In genomic region chr20:35111141-35111888, GRCh38 we compare ENCODE assay signal across 14 cellular contexts. TPM values are rescaled to one million over a fixed set of nuclear protein-coding genes. Genes with fewer than 3 reads are reported as not detected.
DNase-seq lines count a peak whose midpoint lies in the region; ATAC-seq and TF ChIP-seq lines count a peak whose summit lies in the region.
"Had no signal": no experiment of that assay in that cellular context is flagged by ENCODE, and none has a peak within 500 bp of the region (broad histone marks: within the 10 kb centered on the region; RNA-seq: fewer than 3 reads in every experiment).

No MANE protein-coding gene starts in this region.

- no peak overlapping the region for H3K27ac ChIP-seq in SJCRH30

- DNase-seq in activated naive CD8-positive, alpha-beta T cell treated with anti-CD3 and anti-CD28 coated beads, Interleukin-2, amount 50 U/mL, for 24 hours, result no peak
- DNase-seq in RPMI7951 (ENCODE audit: low read depth) (peak; percentile 74), epithelial cell of proximal tubule (ENCODE audit: low read depth) (peak; percentile 52), NCI-H1436 treated with DMSO at 0.1 percent for 48 hours (lab: John Stamatoyannopoulos, UW) (no peak), SJCRH30 (no peak)
- DNase-seq: activated T-cell treated with anti-CD3 and anti-CD28 coated beads, Interleukin-2, amount 50 U/mL, for 48 hours; C1 segment of cervical spinal cord; cortex of kidney; MM.1S; NCI-H526 treated with DMSO at 0.1 percent for 48 hours had no signal

- no peak overlapping the region for H3K9ac ChIP-seq in skeletal muscle satellite cell (ENCODE audit: low read depth, low read length)

- no peaks in the 10 kb centered on the region for H3K9me3 Mint-ChIP-seq in activated naive CD8-positive, alpha-beta T cell (ENCODE audit: low read depth)
- H3K9me3 Mint-ChIP-seq in activated naive CD8-positive, alpha-beta T cell treated with anti-CD3 and anti-CD28 coated beads, Interleukin-2, amount 50 U/mL, for 24 hours, result no peaks in the 10 kb centered on the region
- H3K9me3 Mint-ChIP-seq: T-helper 2 cell treated with Interferon-gamma antibody and Interleukin-4, amounts not matched to agents 5 μg/mL and 100 μg/mL, for 36 hours had no signal

- ATAC-seq in activated naive CD8-positive, alpha-beta T cell treated with anti-CD3 and anti-CD28 coated beads, Interleukin-2, amount 50 U/mL, for 24 hours, result no peak
- no peak for ATAC-seq in HG03175 (IDR thresholded peaks at IDR 0.05; ENCODE audit: unreplicated experiment)

- no peak for TF ChIP-seq CTCF in epithelial cell of proximal tubule (conservative IDR thresholded peaks at IDR 0.05; ENCODE audit: low read depth, low read length)

- no peaks in the 10 kb centered on the region for H3K9me3 ChIP-seq in skeletal muscle satellite cell (replicated peaks; ENCODE audit: low read length)
- no peaks in the 10 kb centered on the region for H3K9me3 ChIP-seq in SJCRH30 (replicated peaks)

- no peaks in the 10 kb centered on the region for H3K4me1 Mint-ChIP-seq in activated naive CD8-positive, alpha-beta T cell (ENCODE audit: low read depth)
- no peaks in the 10 kb centered on the region for H3K4me1 Mint-ChIP-seq in activated naive CD8-positive, alpha-beta T cell treated with anti-CD3 and anti-CD28 coated beads, Interleukin-2, amount 50 U/mL, for 24 hours

- H3K4me2 ChIP-seq in skeletal muscle satellite cell (ENCODE audit: low read length), result peak overlapping the region; percentile 18

- H3K27ac Mint-ChIP-seq in activated naive CD8-positive, alpha-beta T cell, result peak overlapping the region; percentile 69
- no peak overlapping the region for H3K27ac Mint-ChIP-seq in activated naive CD8-positive, alpha-beta T cell treated with anti-CD3 and anti-CD28 coated beads, Interleukin-2, amount 50 U/mL, for 24 hours
- H3K27ac Mint-ChIP-seq: T-helper 2 cell treated with Interferon-gamma antibody and Interleukin-4, amounts not matched to agents 5 μg/mL and 100 μg/mL, for 36 hours had no signal

- H3K27me3 Mint-ChIP-seq in activated naive CD8-positive, alpha-beta T cell, result no peaks in the 10 kb centered on the region
- no peaks in the 10 kb centered on the region for H3K27me3 Mint-ChIP-seq in activated naive CD8-positive, alpha-beta T cell treated with anti-CD3 and anti-CD28 coated beads, Interleukin-2, amount 50 U/mL, for 24 hours

- no peak overlapping the region for H3K4me3 ChIP-seq in epithelial cell of proximal tubule (ENCODE audit: low read depth, low read length)
- no peak overlapping the region for H3K4me3 ChIP-seq in skeletal muscle satellite cell (ENCODE audit: low read length)
- H3K4me3 ChIP-seq in SJCRH30, result no peak overlapping the region

- H3K4me3 Mint-ChIP-seq in activated naive CD8-positive, alpha-beta T cell, result no peak overlapping the region
- H3K4me3 Mint-ChIP-seq in activated naive CD8-positive, alpha-beta T cell treated with anti-CD3 and anti-CD28 coated beads, Interleukin-2, amount 50 U/mL, for 24 hours, result no peak overlapping the region
- H3K4me3 Mint-ChIP-seq: T-helper 2 cell treated with Interferon-gamma antibody and Interleukin-4, amounts not matched to agents 5 μg/mL and 100 μg/mL, for 36 hours had no signal

- H3K27me3 ChIP-seq in skeletal muscle satellite cell (ENCODE audit: control insufficient read depth, insufficient read depth, low read length), result no peaks in the 10 kb centered on the region
- H3K27me3 ChIP-seq in SJCRH30, result no peaks in the 10 kb centered on the region

- H3K4me1 ChIP-seq in skeletal muscle satellite cell (ENCODE audit: control insufficient read depth, insufficient read depth, low read length) (peaks cover 18% of the 10 kb centered on the region), SJCRH30 (no peaks in the 10 kb centered on the region)

- peaks cover 9% of the 10 kb centered on the region for H3K36me3 Mint-ChIP-seq in activated naive CD8-positive, alpha-beta T cell
- peaks cover 10% of the 10 kb centered on the region for H3K36me3 Mint-ChIP-seq in activated naive CD8-positive, alpha-beta T cell treated with anti-CD3 and anti-CD28 coated beads, Interleukin-2, amount 50 U/mL, for 24 hours (ENCODE audit: low read depth)

- H3K36me3 ChIP-seq in skeletal muscle satellite cell (ENCODE audit: insufficient read depth, low read length) (peaks cover 8% of the 10 kb centered on the region), SJCRH30 (no peaks in the 10 kb centered on the region)

RNA-seq across cellular contexts. Expression of gene TRPC4AP, which starts 18.7 kb away (rescaled TPM):
- 44.9 and 49.5 TPM in 2 replicates for total RNA-seq in RPMI7951 (2014; rRNA removed; shearing (Covaris generic))
- 58.6 and 82.2 TPM in 2 replicates for total RNA-seq in epithelial cell of proximal tubule
- total RNA-seq in skeletal muscle satellite cell (2012; rRNA removed), result 64.6 and 75.1 TPM in 2 replicates
- total RNA-seq in SJCRH30 (2014; rRNA removed; shearing (Covaris generic)), result 67.0 and 68.9 TPM in 2 replicates

RNA-seq across cellular contexts. Expression of gene EDEM2, which starts 35.8 kb away (rescaled TPM):
- total RNA-seq in RPMI7951 (2014; rRNA removed; shearing (Covaris generic)), result 53.1 and 61.4 TPM in 2 replicates
- 20.4 and 35.2 TPM in 2 replicates for total RNA-seq in epithelial cell of proximal tubule
- 28.8 and 35.5 TPM in 2 replicates for total RNA-seq in skeletal muscle satellite cell (2012; rRNA removed)
- 19.2 and 19.4 TPM in 2 replicates for total RNA-seq in SJCRH30 (2014; rRNA removed; shearing (Covaris generic))

Comparison
In these comparisons a context has a peak if more than half of its experiments do, and no peak if none do; other contexts are left out.
1. DNase-seq: peak in RPMI7951 (single experiment) and epithelial cell of proximal tubule (single experiment); none in activated naive CD8-positive, alpha-beta T cell treated with anti-CD3 and anti-CD28 coated beads, Interleukin-2, amount 50 U/mL, for 24 hours (single experiment), NCI-H1436 treated with DMSO at 0.1 percent for 48 hours (single experiment) and SJCRH30 (0 of 2).